ENCODE assay signal across 1 cellular context in the genomic region with DNA sequence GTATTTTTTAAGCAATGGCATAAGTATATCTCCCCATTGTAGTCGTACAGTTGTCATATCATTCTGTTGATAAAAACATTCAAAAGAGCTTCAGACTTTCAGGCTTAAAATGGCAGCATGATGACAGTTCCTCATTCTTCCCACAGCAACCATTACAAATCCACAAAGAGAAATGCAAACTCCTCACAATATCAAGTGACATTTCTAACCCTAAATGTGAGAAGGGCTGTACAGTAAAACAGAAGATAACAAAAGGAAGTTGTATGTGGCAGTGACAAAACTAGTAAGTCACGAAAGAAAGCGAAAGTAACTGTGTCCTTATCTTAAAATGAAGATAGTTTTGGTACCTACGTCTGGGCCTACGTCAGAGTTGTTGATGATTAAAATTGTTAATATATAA.
TF ChIP-seq lines count a peak whose summit lies in the region.

No MANE protein-coding gene starts in this region.

TF ChIP-seq in GM12878, 131 proteins besides CTCF, POLR2A, EP300 and RAD21 (continued from another document):
- TF ChIP-seq NRF1 (conservative IDR thresholded peaks at IDR 0.05; ENCODE audit: low read depth, low read length), result no peak
- TF ChIP-seq, protein P1, sequence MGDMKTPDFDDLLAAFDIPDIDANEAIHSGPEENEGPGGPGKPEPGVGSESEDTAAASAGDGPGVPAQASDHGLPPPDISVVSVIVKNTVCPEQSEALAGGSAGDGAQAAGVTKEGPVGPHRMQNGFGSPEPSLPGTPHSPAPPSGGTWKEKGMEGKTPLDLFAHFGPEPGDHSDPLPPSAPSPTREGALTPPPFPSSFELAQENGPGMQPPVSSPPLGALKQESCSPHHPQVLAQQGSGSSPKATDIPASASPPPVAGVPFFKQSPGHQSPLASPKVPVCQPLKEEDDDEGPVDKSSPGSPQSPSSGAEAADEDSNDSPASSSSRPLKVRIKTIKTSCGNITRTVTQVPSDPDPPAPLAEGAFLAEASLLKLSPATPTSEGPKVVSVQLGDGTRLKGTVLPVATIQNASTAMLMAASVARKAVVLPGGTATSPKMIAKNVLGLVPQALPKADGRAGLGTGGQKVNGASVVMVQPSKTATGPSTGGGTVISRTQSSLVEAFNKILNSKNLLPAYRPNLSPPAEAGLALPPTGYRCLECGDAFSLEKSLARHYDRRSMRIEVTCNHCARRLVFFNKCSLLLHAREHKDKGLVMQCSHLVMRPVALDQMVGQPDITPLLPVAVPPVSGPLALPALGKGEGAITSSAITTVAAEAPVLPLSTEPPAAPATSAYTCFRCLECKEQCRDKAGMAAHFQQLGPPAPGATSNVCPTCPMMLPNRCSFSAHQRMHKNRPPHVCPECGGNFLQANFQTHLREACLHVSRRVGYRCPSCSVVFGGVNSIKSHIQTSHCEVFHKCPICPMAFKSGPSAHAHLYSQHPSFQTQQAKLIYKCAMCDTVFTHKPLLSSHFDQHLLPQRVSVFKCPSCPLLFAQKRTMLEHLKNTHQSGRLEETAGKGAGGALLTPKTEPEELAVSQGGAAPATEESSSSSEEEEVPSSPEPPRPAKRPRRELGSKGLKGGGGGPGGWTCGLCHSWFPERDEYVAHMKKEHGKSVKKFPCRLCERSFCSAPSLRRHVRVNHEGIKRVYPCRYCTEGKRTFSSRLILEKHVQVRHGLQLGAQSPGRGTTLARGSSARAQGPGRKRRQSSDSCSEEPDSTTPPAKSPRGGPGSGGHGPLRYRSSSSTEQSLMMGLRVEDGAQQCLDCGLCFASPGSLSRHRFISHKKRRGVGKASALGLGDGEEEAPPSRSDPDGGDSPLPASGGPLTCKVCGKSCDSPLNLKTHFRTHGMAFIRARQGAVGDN (IDR thresholded peaks at IDR 0.05), result no peak
- TF ChIP-seq IRF3 (IDR thresholded peaks at IDR 0.05), result no peak
- no peak for TF ChIP-seq FOXK2 (IDR thresholded peaks at IDR 0.05)
- no peak for TF ChIP-seq ETV6 (conservative IDR thresholded peaks at IDR 0.05 in 1 of 2, IDR thresholded peaks at IDR 0.05 in 1 of 2; ENCODE audit: borderline replicate concordance in 1 of 2, low read depth in 1 of 2)
- TF ChIP-seq MLLT1 (IDR thresholded peaks at IDR 0.05), result 0 out of 2 replicates have a peak, but pooled peaks have one; percentile 41
- TF ChIP-seq CREM (IDR thresholded peaks at IDR 0.05; ENCODE audit: low read depth), result peak; percentile 48; the same call in 1 of the 2 replicates
- TF ChIP-seq SIX5 (IDR thresholded peaks at IDR 0.05; ENCODE audit: low read depth, low read length, severe bottlenecking), result no peak
- TF ChIP-seq SMARCA5 (IDR thresholded peaks at IDR 0.05), result no peak
- TF ChIP-seq, protein P2, sequence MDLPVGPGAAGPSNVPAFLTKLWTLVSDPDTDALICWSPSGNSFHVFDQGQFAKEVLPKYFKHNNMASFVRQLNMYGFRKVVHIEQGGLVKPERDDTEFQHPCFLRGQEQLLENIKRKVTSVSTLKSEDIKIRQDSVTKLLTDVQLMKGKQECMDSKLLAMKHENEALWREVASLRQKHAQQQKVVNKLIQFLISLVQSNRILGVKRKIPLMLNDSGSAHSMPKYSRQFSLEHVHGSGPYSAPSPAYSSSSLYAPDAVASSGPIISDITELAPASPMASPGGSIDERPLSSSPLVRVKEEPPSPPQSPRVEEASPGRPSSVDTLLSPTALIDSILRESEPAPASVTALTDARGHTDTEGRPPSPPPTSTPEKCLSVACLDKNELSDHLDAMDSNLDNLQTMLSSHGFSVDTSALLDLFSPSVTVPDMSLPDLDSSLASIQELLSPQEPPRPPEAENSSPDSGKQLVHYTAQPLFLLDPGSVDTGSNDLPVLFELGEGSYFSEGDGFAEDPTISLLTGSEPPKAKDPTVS (IDR thresholded peaks at IDR 0.05; ENCODE audit: low read depth, low read length), result no peak
- TF ChIP-seq EED (IDR thresholded peaks at IDR 0.05; ENCODE audit: low read depth), result no peak
- no peak for TF ChIP-seq ZNF274 (IDR thresholded peaks at IDR 0.05; ENCODE audit: insufficient read depth, insufficient read length)
- no peak for TF ChIP-seq ZZZ3 (IDR thresholded peaks at IDR 0.05; ENCODE audit: control insufficient read depth, insufficient read length, low read depth)
- TF ChIP-seq ATF7 (IDR thresholded peaks at IDR 0.05; ENCODE audit: low read depth), result peak; percentile 45; the same call in 1 of the 2 replicates
- no peak for TF ChIP-seq IRF4 (IDR thresholded peaks at IDR 0.05; ENCODE audit: low read depth, low read length)
- TF ChIP-seq SMC3 (IDR thresholded peaks at IDR 0.05; ENCODE audit: borderline replicate concordance, low read length), result no peak
- no peak for TF ChIP-seq SUZ12 (IDR thresholded peaks at IDR 0.05; ENCODE audit: unreplicated experiment)
- TF ChIP-seq ESRRA (IDR thresholded peaks at IDR 0.05; ENCODE audit: low read length), result no peak
- no peak for TF ChIP-seq NR2C2 (IDR thresholded peaks at IDR 0.05; ENCODE audit: borderline replicate concordance, control insufficient read depth, insufficient read length, low read depth)
- TF ChIP-seq, protein P3, sequence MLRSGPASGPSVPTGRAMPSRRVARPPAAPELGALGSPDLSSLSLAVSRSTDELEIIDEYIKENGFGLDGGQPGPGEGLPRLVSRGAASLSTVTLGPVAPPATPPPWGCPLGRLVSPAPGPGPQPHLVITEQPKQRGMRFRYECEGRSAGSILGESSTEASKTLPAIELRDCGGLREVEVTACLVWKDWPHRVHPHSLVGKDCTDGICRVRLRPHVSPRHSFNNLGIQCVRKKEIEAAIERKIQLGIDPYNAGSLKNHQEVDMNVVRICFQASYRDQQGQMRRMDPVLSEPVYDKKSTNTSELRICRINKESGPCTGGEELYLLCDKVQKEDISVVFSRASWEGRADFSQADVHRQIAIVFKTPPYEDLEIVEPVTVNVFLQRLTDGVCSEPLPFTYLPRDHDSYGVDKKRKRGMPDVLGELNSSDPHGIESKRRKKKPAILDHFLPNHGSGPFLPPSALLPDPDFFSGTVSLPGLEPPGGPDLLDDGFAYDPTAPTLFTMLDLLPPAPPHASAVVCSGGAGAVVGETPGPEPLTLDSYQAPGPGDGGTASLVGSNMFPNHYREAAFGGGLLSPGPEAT (IDR thresholded peaks at IDR 0.05; ENCODE audit: low read depth), result peak; percentile 68
- TF ChIP-seq POLR2AphosphoS5 (IDR thresholded peaks at IDR 0.05; ENCODE audit: low read length), result no peak
- TF ChIP-seq CREB1 (IDR thresholded peaks at IDR 0.05; ENCODE audit: low read depth), result peak; percentile 82
- TF ChIP-seq E4F1 (IDR thresholded peaks at IDR 0.05; ENCODE audit: borderline replicate concordance, partially characterized antibody), result no peak
- TF ChIP-seq, protein P4, sequence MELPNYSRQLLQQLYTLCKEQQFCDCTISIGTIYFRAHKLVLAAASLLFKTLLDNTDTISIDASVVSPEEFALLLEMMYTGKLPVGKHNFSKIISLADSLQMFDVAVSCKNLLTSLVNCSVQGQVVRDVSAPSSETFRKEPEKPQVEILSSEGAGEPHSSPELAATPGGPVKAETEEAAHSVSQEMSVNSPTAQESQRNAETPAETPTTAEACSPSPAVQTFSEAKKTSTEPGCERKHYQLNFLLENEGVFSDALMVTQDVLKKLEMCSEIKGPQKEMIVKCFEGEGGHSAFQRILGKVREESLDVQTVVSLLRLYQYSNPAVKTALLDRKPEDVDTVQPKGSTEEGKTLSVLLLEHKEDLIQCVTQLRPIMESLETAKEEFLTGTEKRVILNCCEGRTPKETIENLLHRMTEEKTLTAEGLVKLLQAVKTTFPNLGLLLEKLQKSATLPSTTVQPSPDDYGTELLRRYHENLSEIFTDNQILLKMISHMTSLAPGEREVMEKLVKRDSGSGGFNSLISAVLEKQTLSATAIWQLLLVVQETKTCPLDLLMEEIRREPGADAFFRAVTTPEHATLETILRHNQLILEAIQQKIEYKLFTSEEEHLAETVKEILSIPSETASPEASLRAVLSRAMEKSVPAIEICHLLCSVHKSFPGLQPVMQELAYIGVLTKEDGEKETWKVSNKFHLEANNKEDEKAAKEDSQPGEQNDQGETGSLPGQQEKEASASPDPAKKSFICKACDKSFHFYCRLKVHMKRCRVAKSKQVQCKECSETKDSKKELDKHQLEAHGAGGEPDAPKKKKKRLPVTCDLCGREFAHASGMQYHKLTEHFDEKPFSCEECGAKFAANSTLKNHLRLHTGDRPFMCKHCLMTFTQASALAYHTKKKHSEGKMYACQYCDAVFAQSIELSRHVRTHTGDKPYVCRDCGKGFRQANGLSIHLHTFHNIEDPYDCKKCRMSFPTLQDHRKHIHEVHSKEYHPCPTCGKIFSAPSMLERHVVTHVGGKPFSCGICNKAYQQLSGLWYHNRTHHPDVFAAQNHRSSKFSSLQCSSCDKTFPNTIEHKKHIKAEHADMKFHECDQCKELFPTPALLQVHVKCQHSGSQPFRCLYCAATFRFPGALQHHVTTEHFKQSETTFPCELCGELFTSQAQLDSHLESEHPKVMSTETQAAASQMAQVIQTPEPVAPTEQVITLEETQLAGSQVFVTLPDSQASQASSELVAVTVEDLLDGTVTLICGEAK (IDR thresholded peaks at IDR 0.05; ENCODE audit: borderline replicate concordance), result peak; percentile 23; the same call in 1 of the 2 replicates
- TF ChIP-seq MTA2 (IDR thresholded peaks at IDR 0.05; ENCODE audit: low read depth), result 0 out of 2 replicates have a peak, but pooled peaks have one; percentile 20
- peak; percentile 32; the same call in 1 of the 2 replicates for TF ChIP-seq PKNOX1 (IDR thresholded peaks at IDR 0.05)
TF ChIP-seq in GM12878: peak in this region for 11.
